ENCODE assay signal across 14 cellular contexts in genomic region chr1:198912046-198912445, GRCh38.
DNase-seq lines count a peak whose midpoint lies in the region; ATAC-seq and TF ChIP-seq lines count a peak whose summit lies in the region.
"Had no signal": no experiment of that assay in that cellular context is flagged by ENCODE, and none has a peak within 500 bp of the region (broad histone marks: within the 10 kb centered on the region; RNA-seq: fewer than 3 reads in every experiment).

No MANE protein-coding gene starts in this region.

- ATAC-seq in DND-41 (ENCODE audit: insufficient read depth, low read depth), result no peak

- H3K9ac ChIP-seq in DND-41 (ENCODE audit: low read depth, low read length) (no peak overlapping the region), SK-N-MC (ENCODE audit: insufficient read length) (no peak overlapping the region), smooth muscle cell (ENCODE audit: low read depth) (no peak overlapping the region)

- no peak for DNase-seq in A673 (ENCODE audit: low spot score)
- DNase-seq in DND-41, result no peak
- DNase-seq in SK-N-MC (ENCODE audit: low read depth, low spot score), result no peak
- no peak for DNase-seq in smooth muscle cell (lab: John Stamatoyannopoulos, UW; ENCODE audit: unreplicated experiment)
- DNase-seq in RKO (ENCODE audit: low spot score), result no peak
- no peak for DNase-seq in SIG-M5 treated with dmso at 0.1 percent for 504 hours (lab: John Stamatoyannopoulos, UW; ENCODE audit: unreplicated experiment)
- DNase-seq: AML-193; Caco-2; CD4-positive, alpha-beta T cell; DMS153; DMS79; GF-D8; H9 had no signal

- peaks cover 87% of the 10 kb centered on the region for H4K20me1 ChIP-seq in DND-41 (ENCODE audit: insufficient read depth, low read length)
- peaks cover 100% of the 10 kb centered on the region for H4K20me1 ChIP-seq in smooth muscle cell (ENCODE audit: low read depth)

- H3K4me2 ChIP-seq in DND-41 (ENCODE audit: insufficient read depth, low read length) (peak overlapping the region; percentile 46; the same call in 1 of the 2 replicates), smooth muscle cell (peak overlapping the region; percentile 9)

- no TSS peak for BruUV-seq in A673 (replicated peaks; lab: Mats Ljungman, UMichigan)

- H3K9me3 ChIP-seq in A673 (ENCODE audit: low read depth, low read length, poor library complexity, severe bottlenecking) (no peaks in the 10 kb centered on the region), DND-41 (ENCODE audit: insufficient read depth, low read length, severe bottlenecking) (no peaks in the 10 kb centered on the region), SK-N-MC (ENCODE audit: low read depth, low read length) (0 out of 2 replicates have a peak, but pooled peaks cover 3% of the 10 kb centered on the region), smooth muscle cell (replicated peaks; ENCODE audit: low read depth) (no peaks in the 10 kb centered on the region)
- H3K9me3 ChIP-seq: Caco-2 had no signal

- H3K27ac ChIP-seq in A673 (ENCODE audit: low read depth, low read length, poor library complexity, severe bottlenecking) (peak overlapping the region; percentile 61), DND-41 (ENCODE audit: low read length) (peak overlapping the region; percentile 41), SK-N-MC (peak overlapping the region; percentile 95), smooth muscle cell (ENCODE audit: low read depth) (peak overlapping the region; percentile 81)
- H3K27ac ChIP-seq: C4-2B had no signal

- peaks cover 30% of the 10 kb centered on the region for H3F3A ChIP-seq in smooth muscle cell (ENCODE audit: low read depth)

- H3K4me1 ChIP-seq in A673 (ENCODE audit: insufficient read depth, low read length, poor library complexity, severe bottlenecking) (peaks cover 87% of the 10 kb centered on the region), DND-41 (ENCODE audit: insufficient read depth, low read length) (peaks cover 99% of the 10 kb centered on the region), smooth muscle cell (ENCODE audit: low read depth) (peaks cover 30% of the 10 kb centered on the region)

- CTCF ChIA-PET in A673 (lab: Charles Lee), result no interaction called here

- intact Hi-C loops in A673 (cut with micrococcal nuclease; ENCODE audit: unreplicated experiment), result no loop called here

- H3K4me3 ChIP-seq in A673 (ENCODE audit: low read depth, low read length, poor library complexity, severe bottlenecking), result no peak overlapping the region
- peak overlapping the region in 1 of 2 experiments; percentile 21; a peak in 2 of 4 replicates for H3K4me3 ChIP-seq in DND-41 (ENCODE audit: low read depth in 1 of 2, low read length in 2 of 2)
- no peak overlapping the region for H3K4me3 ChIP-seq in SK-N-MC
- no peak overlapping the region for H3K4me3 ChIP-seq in smooth muscle cell

- peaks cover 100% of the 10 kb centered on the region for H3K79me2 ChIP-seq in DND-41 (ENCODE audit: insufficient read depth, low read length)
- H3K79me2 ChIP-seq in smooth muscle cell (ENCODE audit: low read depth), result peaks cover 100% of the 10 kb centered on the region

- POLR2A ChIA-PET in A673 (lab: Charles Lee; ENCODE audit: low non-redundant PET), result no interaction called here

- H3K27me3 ChIP-seq in A673 (replicated peaks; ENCODE audit: insufficient read depth, low read depth, low read length, poor library complexity) (no peaks in the 10 kb centered on the region), DND-41 (ENCODE audit: insufficient read depth, low read length, poor library complexity) (no peaks in the 10 kb centered on the region), smooth muscle cell (ENCODE audit: low read depth) (no peaks in the 10 kb centered on the region)

- H3K36me3 ChIP-seq in A673 (ENCODE audit: insufficient read depth, low read length, poor library complexity, severe bottlenecking), result peaks cover 40% of the 10 kb centered on the region
- peaks cover 98% of the 10 kb centered on the region for H3K36me3 ChIP-seq in DND-41 (ENCODE audit: insufficient read depth, low read length)
- peaks cover 70% of the 10 kb centered on the region for H3K36me3 ChIP-seq in SK-N-MC (ENCODE audit: insufficient read depth, low read length)
- peaks cover 4% of the 10 kb centered on the region for H3K36me3 ChIP-seq in smooth muscle cell (ENCODE audit: low read depth)

- no peak for TF ChIP-seq CTCF in A673 (conservative IDR thresholded peaks at IDR 0.05; ENCODE audit: low read depth, low read length)
- TF ChIP-seq CTCF in DND-41 (IDR thresholded peaks at IDR 0.05; ENCODE audit: borderline replicate concordance, extremely low read depth, low read length, poor library complexity, severe bottlenecking), result no peak
- TF ChIP-seq CTCF in smooth muscle cell (IDR thresholded peaks at IDR 0.05; ENCODE audit: borderline replicate concordance, insufficient read depth, poor library complexity, severe bottlenecking), result no peak

- 88% methylated on average over 1 of the region's 1 CpG for WGBS in smooth muscle cell (ENCODE audit: low lambda C conversion rate)

- H2AFZ ChIP-seq in DND-41 (ENCODE audit: low read depth, low read length), result no peak overlapping the region
- no peak overlapping the region for H2AFZ ChIP-seq in smooth muscle cell (ENCODE audit: low read depth)

Comparison
In these comparisons a context has a peak if more than half of its experiments do, and no peak if none do; other contexts are left out.
1. H3K27ac ChIP-seq: peak in every context shown above with its lines; median percentile 95 in SK-N-MC; 81 in smooth muscle cell; 61 in A673; 41 in DND-41.